ENCODE assay signal across 14 cellular contexts in the genomic region with DNA sequence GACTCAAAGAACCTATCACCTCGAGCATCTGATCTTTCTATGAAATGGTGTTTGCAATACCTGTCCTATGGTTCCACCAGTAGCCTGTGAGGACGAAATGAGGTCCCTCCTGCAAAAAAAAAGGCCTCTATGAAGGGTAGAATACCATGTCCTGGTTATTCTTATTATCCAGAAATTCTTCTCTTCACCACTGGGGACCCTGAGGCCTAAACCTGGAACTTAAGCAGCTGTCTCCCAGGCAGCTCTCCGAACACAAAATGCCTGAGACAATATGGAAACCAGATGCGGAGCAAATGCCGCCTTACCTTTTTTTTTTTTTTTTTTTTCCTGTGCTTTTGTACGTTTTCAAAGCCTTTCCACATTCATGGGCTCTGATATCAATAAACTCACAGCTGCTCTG.
DNase-seq lines count a peak whose midpoint lies in the region; ATAC-seq, FAIRE-seq and TF ChIP-seq lines count a peak whose summit lies in the region.
"Had no signal": no experiment of that assay in that cellular context is flagged by ENCODE, and none has a peak within 500 bp of the region (broad histone marks: within the 10 kb centered on the region; RNA-seq: fewer than 3 reads in every experiment).

No MANE protein-coding gene starts in this region.

- H3K4me3 Mint-ChIP-seq in astrocyte (ENCODE audit: unreplicated experiment), result no peak overlapping the region
- H3K4me3 Mint-ChIP-seq: activated B cell treated with CpG ODN at 0.5 μM for 24 hours; activated naive CD4-positive, alpha-beta T cell treated with anti-CD3 and anti-CD28 coated beads, Interleukin-2, amount 10 ng/mL, durations not matched to agents 7 days and 5 days; CD14-positive monocyte had no signal

- H3K27ac ChIP-seq in AG04450 (ENCODE audit: low read depth, low read length), result no peak overlapping the region
- H3K27ac ChIP-seq in astrocyte (ENCODE audit: low read depth, low read length), result no peak overlapping the region

- no peak overlapping the region for H3K27ac Mint-ChIP-seq in astrocyte (ENCODE audit: unreplicated experiment)
- H3K27ac Mint-ChIP-seq: activated B cell treated with CpG ODN at 0.5 μM for 24 hours; activated naive CD4-positive, alpha-beta T cell treated with anti-CD3 and anti-CD28 coated beads, Interleukin-2, amount 10 ng/mL, durations not matched to agents 7 days and 5 days; CD14-positive monocyte had no signal

- H3K27me3 ChIP-seq in AG04450 (ENCODE audit: control insufficient read depth, insufficient read depth, low read length) (peaks cover 4% of the 10 kb centered on the region), astrocyte (ENCODE audit: insufficient read depth, low read length) (no peaks in the 10 kb centered on the region), HAP-1 (ENCODE audit: low read depth) (no peaks in the 10 kb centered on the region)

- no peak for ATAC-seq in HG03039 (IDR thresholded peaks at IDR 0.05; ENCODE audit: unreplicated experiment)

- H3K27me3 Mint-ChIP-seq in astrocyte (ENCODE audit: low read depth, unreplicated experiment), result peaks cover 12% of the 10 kb centered on the region
- H3K27me3 Mint-ChIP-seq: activated B cell treated with CpG ODN at 0.5 μM for 24 hours; activated naive CD4-positive, alpha-beta T cell treated with anti-CD3 and anti-CD28 coated beads, Interleukin-2, amount 10 ng/mL, durations not matched to agents 7 days and 5 days had no signal

- CTCF ChIA-PET in AG04450 (lab: Charles Lee), result interaction anchor here (0.6 to 1.1 kb wide), 5 partner anchors 8 to 343 kb away, joined by 4 to 13 read pairs (median 6); no protein-coding TSS in a partner anchor

- H3K4me3 ChIP-seq in AG04450 (ENCODE audit: low read depth, low read length), result no peak overlapping the region
- no peak overlapping the region for H3K4me3 ChIP-seq in astrocyte (ENCODE audit: insufficient read depth, low read depth, low read length)
- H3K4me3 ChIP-seq in HAP-1, result no peak overlapping the region

- in situ Hi-C loops in HAP-1 (cut with MboI; ENCODE audit: low sequenced_read_pairs), result no loop called here

- H4K20me1 ChIP-seq in astrocyte (ENCODE audit: insufficient read depth, low read length), result no peaks in the 10 kb centered on the region

- no peak for DNase-seq in AG04450 (ENCODE audit: low read depth, low spot score)
- DNase-seq in astrocyte (ENCODE audit: low read depth), result no peak
- peak; percentile 52 for DNase-seq in iris pigment epithelial cell (ENCODE audit: low read depth)
- DNase-seq in HAP-1 (ENCODE audit: low spot score in 2 of 2), result no peak
- DNase-seq in AML-193 (lab: John Stamatoyannopoulos, UW), result no peak
- no peak for DNase-seq in A172 (ENCODE audit: low spot score)
- DNase-seq: activated B cell treated with CpG ODN at 0.5 μM for 24 hours; activated naive CD4-positive, alpha-beta T cell treated with anti-CD3 and anti-CD28 coated beads, Interleukin-2, amount 10 ng/mL, durations not matched to agents 7 days and 5 days; MV-4-11; stimulated activated CD4-positive, alpha-beta T cell treated with anti-CD3 and anti-CD28 coated beads, Interleukin-2, amount 100 ng/mL, for 48 hours had no signal

- no peaks in the 10 kb centered on the region for H3K36me3 ChIP-seq in astrocyte (ENCODE audit: insufficient read depth, low read length)
- no peaks in the 10 kb centered on the region for H3K36me3 ChIP-seq in HAP-1 (replicated peaks)

- no peaks in the 10 kb centered on the region for H3K4me1 Mint-ChIP-seq in astrocyte (ENCODE audit: low read depth, unreplicated experiment)
- H3K4me1 Mint-ChIP-seq: activated B cell treated with CpG ODN at 0.5 μM for 24 hours; activated naive CD4-positive, alpha-beta T cell treated with anti-CD3 and anti-CD28 coated beads, Interleukin-2, amount 10 ng/mL, durations not matched to agents 7 days and 5 days; CD14-positive monocyte had no signal

- TF ChIP-seq CTCF in AG04450 (IDR thresholded peaks at IDR 0.05; ENCODE audit: low read depth, low read length) (peak; percentile 48), GM12873 (IDR thresholded peaks at IDR 0.05; ENCODE audit: insufficient read depth, low read depth, low read length, missing control alignments) (peak; percentile 24), astrocyte (IDR thresholded peaks at IDR 0.05; ENCODE audit: insufficient read depth, low read depth, low read length) (peak; percentile 24)

- H3K4me1 ChIP-seq in astrocyte (ENCODE audit: insufficient read depth, low read length) (no peaks in the 10 kb centered on the region), HAP-1 (peaks cover 4% of the 10 kb centered on the region)

- H3K9me3 ChIP-seq in AG04450 (ENCODE audit: control insufficient read depth, insufficient read depth, low read length), result peaks cover 2% of the 10 kb centered on the region; the same call in 1 of the 2 replicates
- no peaks in the 10 kb centered on the region for H3K9me3 ChIP-seq in astrocyte (ENCODE audit: insufficient read depth, low read depth, low read length)
- H3K9me3 ChIP-seq in HAP-1, result no peaks in the 10 kb centered on the region

- no peaks in the 10 kb centered on the region for H3K9me3 Mint-ChIP-seq in astrocyte (ENCODE audit: unreplicated experiment)

- POLR2A ChIA-PET in AG04450 (lab: Yijun Ruan, JAX), result interaction anchor here (0.7 to 0.8 kb wide), 2 partner anchors 62 to 170 kb away, joined by 5 to 9 read pairs; a partner anchor contains a TSS

- no peak overlapping the region for H3K4me2 ChIP-seq in astrocyte (ENCODE audit: low read length)

- H3K79me2 ChIP-seq in astrocyte (ENCODE audit: insufficient read depth, low read length), result no peaks in the 10 kb centered on the region

- no peak overlapping the region for H2AFZ ChIP-seq in astrocyte (ENCODE audit: low read depth, low read length)

- no peak overlapping the region for H3K9ac ChIP-seq in astrocyte (ENCODE audit: low read length)

- H3K36me3 Mint-ChIP-seq in astrocyte (ENCODE audit: low read depth, unreplicated experiment), result no peaks in the 10 kb centered on the region
- H3K36me3 Mint-ChIP-seq: activated naive CD4-positive, alpha-beta T cell treated with anti-CD3 and anti-CD28 coated beads, Interleukin-2, amount 10 ng/mL, durations not matched to agents 7 days and 5 days; CD14-positive monocyte had no signal

- no peak for FAIRE-seq in astrocyte (lab: Jason Lieb, UNC)
- FAIRE-seq: H1 had no signal
